Comparison of ENCODE assay signal across 8 cellular contexts in genomic region chr1:6348511-6349191, GRCh38. TPM values are rescaled to one million over a fixed set of nuclear protein-coding genes. Genes with fewer than 3 reads are reported as not detected.
A peak's percentile ranks its signal among the peaks of the same experiment; 100 is the strongest.
DNase-seq lines count a peak whose midpoint lies in the region; ATAC-seq lines count a peak whose summit lies in the region.

No MANE protein-coding gene starts in this region.

- peak; percentile 61 for DNase-seq in activated gamma-delta T cell treated with Interleukin-2 at 50 U/mL for 16 hours
- no peak for DNase-seq in activated gamma-delta T cell (lab: John Stamatoyannopoulos, UW)
- DNase-seq in activated gamma-delta T cell treated with anti-CD3 and anti-CD28 coated beads, Interleukin-2, amount 50 U/mL, for 16 hours (ENCODE audit: low read depth): peak; percentile 38
- DNase-seq in iris pigment epithelial cell (ENCODE audit: low read depth): peak; percentile 32
- no peak for DNase-seq in HUDEP-2 (lab: John Stamatoyannopoulos, UW; ENCODE audit: unreplicated experiment in 76 of 76)
- no peak for DNase-seq in NCI-H187 (lab: John Stamatoyannopoulos, UW)

- peaks cover 4% of the 10 kb centered on the region for H3K36me3 ChIP-seq in thymus (ENCODE audit: control insufficient read depth, insufficient read depth)

- peak overlapping the region; percentile 53 for H3K27ac ChIP-seq in thymus (ENCODE audit: low read depth)

- peaks cover 3% of the 10 kb centered on the region for H3K4me1 ChIP-seq in thymus (ENCODE audit: control insufficient read depth, insufficient read depth, low read length)

- 49% methylated on average over 13 of the region's 13 CpGs for whole genome bisulfite sequencing in thymus

- H3K9me3 ChIP-seq in thymus (ENCODE audit: control insufficient read depth): peaks cover 1% of the 10 kb centered on the region

- H3K4me3 ChIP-seq in thymus (ENCODE audit: low read length): no peak overlapping the region

- H3K27me3 ChIP-seq in thymus (ENCODE audit: control insufficient read depth, insufficient read depth): no peaks in the 10 kb centered on the region

- no peak for ATAC-seq in GM19395 (IDR thresholded peaks at IDR 0.05; ENCODE audit: unreplicated experiment)

RNA-seq across cellular contexts. Expression of gene ACOT7, which starts 44.9 kb away (rescaled TPM):
- 14.2 TPM for polyA plus RNA-seq in thymus

Comparison
In these comparisons a context has a peak if more than half of its experiments do, and no peak if none do; other contexts are left out.
1. DNase-seq: peak in activated gamma-delta T cell treated with Interleukin-2 at 50 U/mL for 16 hours (single experiment), activated gamma-delta T cell treated with anti-CD3 and anti-CD28 coated beads, Interleukin-2, amount 50 U/mL, for 16 hours (single experiment) and iris pigment epithelial cell (single experiment); none in activated gamma-delta T cell (single experiment), HUDEP-2 (0 of 76) and NCI-H187 (0 of 2).